ENCODE assay signal across 8 cellular contexts in the genomic region with DNA sequence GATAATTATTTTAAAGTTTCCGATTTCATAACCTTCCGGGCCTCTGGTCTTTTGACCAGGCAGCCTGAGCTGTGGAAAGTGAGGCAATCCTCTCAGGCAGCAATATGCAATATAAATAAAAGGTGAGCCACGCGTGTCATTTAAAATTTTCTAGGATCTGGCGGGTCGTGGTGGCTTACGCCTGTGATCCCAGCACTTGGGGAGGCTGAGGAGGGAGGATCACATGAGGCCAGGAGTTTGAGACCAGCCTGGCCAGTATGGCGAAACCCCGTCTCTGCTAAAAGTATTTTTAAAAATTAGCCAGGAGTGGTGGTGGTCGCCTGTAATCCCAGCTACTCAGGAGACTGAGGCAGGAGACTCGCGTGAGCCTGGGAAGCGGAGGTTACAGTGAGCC. TPM values are rescaled to one million over a fixed set of nuclear protein-coding genes. Genes with fewer than 3 reads are reported as not detected.
DNase-seq lines count a peak whose midpoint lies in the region; TF ChIP-seq lines count a peak whose summit lies in the region.

No MANE protein-coding gene starts in this region.

- peaks cover 15% of the 10 kb centered on the region for H3K27me3 Mint-ChIP-seq in T-helper 2 cell treated with Interferon-gamma antibody and Interleukin-4, amounts not matched to agents 5 μg/mL and 100 μg/mL, for 36 hours (ENCODE audit: low read depth)

- H3K36me3 ChIP-seq in SK-N-MC (ENCODE audit: insufficient read depth, low read length) (no peaks in the 10 kb centered on the region), esophagus squamous epithelium (no peaks in the 10 kb centered on the region), uterus (no peaks in the 10 kb centered on the region)

- peak overlapping the region; percentile 94 for H3K4me3 Mint-ChIP-seq in T-helper 2 cell treated with Interferon-gamma antibody and Interleukin-4, amounts not matched to agents 5 μg/mL and 100 μg/mL, for 36 hours

- TF ChIP-seq CTCF in esophagus squamous epithelium (IDR thresholded peaks at IDR 0.05) (no peak), uterus (IDR thresholded peaks at IDR 0.05) (no peak)

- H3K27me3 ChIP-seq in esophagus squamous epithelium = no peaks in the 10 kb centered on the region
- H3K27me3 ChIP-seq in uterus = no peaks in the 10 kb centered on the region

- H3K4me1 ChIP-seq in esophagus squamous epithelium (peaks cover 0 to 11% (median 0%) of the 10 kb centered on the region in 3 donors), uterus (no peaks in the 10 kb centered on the region)

- peak overlapping the region; percentile 89 for H3K4me3 ChIP-seq in SK-N-MC
- H3K4me3 ChIP-seq in esophagus squamous epithelium = peak overlapping the region in 3 of 4 donors; percentile 56 to 71 (median 66)
- peak overlapping the region; percentile 84 for H3K4me3 ChIP-seq in skeletal muscle cell (ENCODE audit: low read depth, low read length)
- H3K4me3 ChIP-seq in uterus = peak overlapping the region in 1 of 2 donors; percentile 12

- no peak for DNase-seq in T-helper 2 cell treated with Interferon-gamma antibody and Interleukin-4, amounts not matched to agents 5 μg/mL and 100 μg/mL, for 36 hours (ENCODE audit: low spot score)
- DNase-seq in T-helper 2 cell (no peak), SK-N-MC (ENCODE audit: low read depth, low spot score) (no peak), esophagus squamous epithelium (lab: John Stamatoyannopoulos, UW) (no peak), skeletal muscle cell (ENCODE audit: low read depth) (no peak), uterus (no peak), NCI-H1048 (lab: John Stamatoyannopoulos, UW) (no peak), caudate nucleus (lab: John Stamatoyannopoulos, UW) (no peak)

- H3K9me3 ChIP-seq in SK-N-MC (ENCODE audit: low read depth, low read length) (no peaks in the 10 kb centered on the region), esophagus squamous epithelium (peaks cover 0 to 5% (median 0%) of the 10 kb centered on the region in 3 donors), uterus (peaks cover 0 to 4% of the 10 kb centered on the region in 2 donors)

- H3K4me1 Mint-ChIP-seq in T-helper 2 cell treated with Interferon-gamma antibody and Interleukin-4, amounts not matched to agents 5 μg/mL and 100 μg/mL, for 36 hours (ENCODE audit: low read depth) = peaks cover 2% of the 10 kb centered on the region

- no peak overlapping the region for H3K27ac Mint-ChIP-seq in T-helper 2 cell treated with Interferon-gamma antibody and Interleukin-4, amounts not matched to agents 5 μg/mL and 100 μg/mL, for 36 hours

- 85 to 90% methylated on average over 13 of the region's 13 CpGs for WGBS in esophagus squamous epithelium, 2 donors

- no peak overlapping the region for H3K9ac ChIP-seq in SK-N-MC (ENCODE audit: insufficient read length)

- H3K27ac ChIP-seq in SK-N-MC (no peak overlapping the region), esophagus squamous epithelium (no peak overlapping the region), uterus (no peak overlapping the region), caudate nucleus (ENCODE audit: low read depth, low read length) (no peak overlapping the region)

- intact Hi-C loops in esophagus squamous epithelium (cut with DNase I) = no loop called here
- intact Hi-C loops in uterus (cut with DNase I; ENCODE audit: low total_unique reads) = no loop called here

- H3K36me3 Mint-ChIP-seq in T-helper 2 cell treated with Interferon-gamma antibody and Interleukin-4, amounts not matched to agents 5 μg/mL and 100 μg/mL, for 36 hours (ENCODE audit: low read depth) = peaks cover 6% of the 10 kb centered on the region

- TF ChIP-seq POLR2A in esophagus squamous epithelium (IDR thresholded peaks at IDR 0.05) = no peak
- TF ChIP-seq POLR2A in uterus (IDR thresholded peaks at IDR 0.05) = no peak

- H3K9me3 Mint-ChIP-seq in T-helper 2 cell treated with Interferon-gamma antibody and Interleukin-4, amounts not matched to agents 5 μg/mL and 100 μg/mL, for 36 hours = peaks cover 27% of the 10 kb centered on the region

RNA-seq across cellular contexts. Expression of gene ZNF695, which starts 0.5 kb away (rescaled TPM):
- total RNA-seq in esophagus squamous epithelium = under 1 TPM; 0.15 to 0.76 (median 0.31) TPM
- 1 to 10 TPM in 1 of 4 donors, not detected in 3; 3.5 TPM for total RNA-seq in uterus
